ENCODE assay signal across 1 cellular context in genomic region chr14:60488175-60488574, GRCh38.
TF ChIP-seq lines count a peak whose summit lies in the region.

No MANE protein-coding gene starts in this region.

TF ChIP-seq in K562, 482 proteins besides CTCF, POLR2A, EP300 and RAD21 (continued from another document):
- no peak for TF ChIP-seq RERE (CRISPR knock-in tag; IDR thresholded peaks at IDR 0.05; ENCODE audit: borderline replicate concordance)
- no peak for TF ChIP-seq ZNF175 (CRISPR knock-in tag; IDR thresholded peaks at IDR 0.05; ENCODE audit: low read depth)
- TF ChIP-seq PYGO2 (tag; IDR thresholded peaks at IDR 0.05) = no peak
- TF ChIP-seq NCOA1 (IDR thresholded peaks at IDR 0.05; ENCODE audit: low read depth) = no peak
- TF ChIP-seq ZNF639 (CRISPR knock-in tag; conservative IDR thresholded peaks at IDR 0.05 in 1 of 2, IDR thresholded peaks at IDR 0.05 in 1 of 2) = no peak
- TF ChIP-seq PATZ1 (CRISPR knock-in tag; IDR thresholded peaks at IDR 0.05; ENCODE audit: borderline replicate concordance) = no peak
- no peak for TF ChIP-seq TAF9B (IDR thresholded peaks at IDR 0.05; ENCODE audit: partially characterized antibody)
- no peak for TF ChIP-seq GTF2A2 (tag; IDR thresholded peaks at IDR 0.05)
- no peak for TF ChIP-seq RBM34 (IDR thresholded peaks at IDR 0.05; ENCODE audit: borderline replicate concordance, insufficient read depth, low read length)
- TF ChIP-seq XRCC3 (IDR thresholded peaks at IDR 0.05) = no peak
- TF ChIP-seq ZBTB9 (CRISPR knock-in tag; IDR thresholded peaks at IDR 0.05) = no peak
- no peak for TF ChIP-seq KAT8 (IDR thresholded peaks at IDR 0.05; ENCODE audit: low read depth)
- TF ChIP-seq POLR2G (IDR thresholded peaks at IDR 0.05; ENCODE audit: low read depth, low read length) = no peak
TF ChIP-seq in K562: peak in this region for 0.
